1 cellular context compared by ENCODE assay signal in genomic region chr4:39353478-39354177, GRCh38.
TF ChIP-seq lines count a peak whose summit lies in the region.

No MANE protein-coding gene starts in this region.

TF ChIP-seq in HEK293, 187 proteins besides CTCF, POLR2A, EP300 and RAD21 (continued from another document and continues in another):
- 0 out of 2 replicates have a peak, but pooled peaks have one; percentile 86 for TF ChIP-seq ZNF362 (tag by site-specific recombination; IDR thresholded peaks at IDR 0.05)
- no peak for TF ChIP-seq OVOL3 (tag by site-specific recombination; IDR thresholded peaks at IDR 0.05)
- TF ChIP-seq, protein P1, sequence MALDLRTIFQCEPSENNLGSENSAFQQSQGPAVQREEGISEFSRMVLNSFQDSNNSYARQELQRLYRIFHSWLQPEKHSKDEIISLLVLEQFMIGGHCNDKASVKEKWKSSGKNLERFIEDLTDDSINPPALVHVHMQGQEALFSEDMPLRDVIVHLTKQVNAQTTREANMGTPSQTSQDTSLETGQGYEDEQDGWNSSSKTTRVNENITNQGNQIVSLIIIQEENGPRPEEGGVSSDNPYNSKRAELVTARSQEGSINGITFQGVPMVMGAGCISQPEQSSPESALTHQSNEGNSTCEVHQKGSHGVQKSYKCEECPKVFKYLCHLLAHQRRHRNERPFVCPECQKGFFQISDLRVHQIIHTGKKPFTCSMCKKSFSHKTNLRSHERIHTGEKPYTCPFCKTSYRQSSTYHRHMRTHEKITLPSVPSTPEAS (tag by site-specific recombination; IDR thresholded peaks at IDR 0.05): no peak
- no peak for TF ChIP-seq ZNF24 (tag by site-specific recombination; IDR thresholded peaks at IDR 0.05)
- TF ChIP-seq, protein P2, sequence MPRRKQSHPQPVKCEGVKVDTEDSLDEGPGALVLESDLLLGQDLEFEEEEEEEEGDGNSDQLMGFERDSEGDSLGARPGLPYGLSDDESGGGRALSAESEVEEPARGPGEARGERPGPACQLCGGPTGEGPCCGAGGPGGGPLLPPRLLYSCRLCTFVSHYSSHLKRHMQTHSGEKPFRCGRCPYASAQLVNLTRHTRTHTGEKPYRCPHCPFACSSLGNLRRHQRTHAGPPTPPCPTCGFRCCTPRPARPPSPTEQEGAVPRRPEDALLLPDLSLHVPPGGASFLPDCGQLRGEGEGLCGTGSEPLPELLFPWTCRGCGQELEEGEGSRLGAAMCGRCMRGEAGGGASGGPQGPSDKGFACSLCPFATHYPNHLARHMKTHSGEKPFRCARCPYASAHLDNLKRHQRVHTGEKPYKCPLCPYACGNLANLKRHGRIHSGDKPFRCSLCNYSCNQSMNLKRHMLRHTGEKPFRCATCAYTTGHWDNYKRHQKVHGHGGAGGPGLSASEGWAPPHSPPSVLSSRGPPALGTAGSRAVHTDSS (tag by site-specific recombination; IDR thresholded peaks at IDR 0.05): no peak
- TF ChIP-seq PRDM1 (tag by site-specific recombination; IDR thresholded peaks at IDR 0.05): no peak
- TF ChIP-seq KLF8 (tag by site-specific recombination; IDR thresholded peaks at IDR 0.05): 0 out of 2 replicates have a peak, but pooled peaks have one; percentile 14
- TF ChIP-seq, protein P3, sequence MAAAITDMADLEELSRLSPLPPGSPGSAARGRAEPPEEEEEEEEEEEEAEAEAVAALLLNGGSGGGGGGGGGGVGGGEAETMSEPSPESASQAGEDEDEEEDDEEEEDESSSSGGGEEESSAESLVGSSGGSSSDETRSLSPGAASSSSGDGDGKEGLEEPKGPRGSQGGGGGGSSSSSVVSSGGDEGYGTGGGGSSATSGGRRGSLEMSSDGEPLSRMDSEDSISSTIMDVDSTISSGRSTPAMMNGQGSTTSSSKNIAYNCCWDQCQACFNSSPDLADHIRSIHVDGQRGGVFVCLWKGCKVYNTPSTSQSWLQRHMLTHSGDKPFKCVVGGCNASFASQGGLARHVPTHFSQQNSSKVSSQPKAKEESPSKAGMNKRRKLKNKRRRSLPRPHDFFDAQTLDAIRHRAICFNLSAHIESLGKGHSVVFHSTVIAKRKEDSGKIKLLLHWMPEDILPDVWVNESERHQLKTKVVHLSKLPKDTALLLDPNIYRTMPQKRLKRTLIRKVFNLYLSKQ (tag by site-specific recombination; IDR thresholded peaks at IDR 0.05; ENCODE audit: borderline replicate concordance): no peak
- TF ChIP-seq GLIS2 (tag by site-specific recombination; IDR thresholded peaks at IDR 0.05): no peak
- TF ChIP-seq GFI1B (tag by site-specific recombination; IDR thresholded peaks at IDR 0.05): peak; percentile 82
- TF ChIP-seq ZNF621 (tag by site-specific recombination; IDR thresholded peaks at IDR 0.05): no peak
- no peak for TF ChIP-seq ZNF777 (tag by site-specific recombination; IDR thresholded peaks at IDR 0.05; ENCODE audit: borderline replicate concordance)
- TF ChIP-seq GLI2 (tag by site-specific recombination; IDR thresholded peaks at IDR 0.05; ENCODE audit: borderline replicate concordance, low read depth): no peak
- no peak for TF ChIP-seq PBX3 (CRISPR knock-in tag; IDR thresholded peaks at IDR 0.05)
- peak; percentile 97 for TF ChIP-seq WT1 (tag by site-specific recombination; IDR thresholded peaks at IDR 0.05)
- no peak for TF ChIP-seq ZNF155 (tag by site-specific recombination; IDR thresholded peaks at IDR 0.05)
- TF ChIP-seq ZNF701 (tag by site-specific recombination; IDR thresholded peaks at IDR 0.05): no peak
- TF ChIP-seq ZNF23 (tag by site-specific recombination; IDR thresholded peaks at IDR 0.05; ENCODE audit: borderline replicate concordance): no peak
- TF ChIP-seq, protein P4, sequence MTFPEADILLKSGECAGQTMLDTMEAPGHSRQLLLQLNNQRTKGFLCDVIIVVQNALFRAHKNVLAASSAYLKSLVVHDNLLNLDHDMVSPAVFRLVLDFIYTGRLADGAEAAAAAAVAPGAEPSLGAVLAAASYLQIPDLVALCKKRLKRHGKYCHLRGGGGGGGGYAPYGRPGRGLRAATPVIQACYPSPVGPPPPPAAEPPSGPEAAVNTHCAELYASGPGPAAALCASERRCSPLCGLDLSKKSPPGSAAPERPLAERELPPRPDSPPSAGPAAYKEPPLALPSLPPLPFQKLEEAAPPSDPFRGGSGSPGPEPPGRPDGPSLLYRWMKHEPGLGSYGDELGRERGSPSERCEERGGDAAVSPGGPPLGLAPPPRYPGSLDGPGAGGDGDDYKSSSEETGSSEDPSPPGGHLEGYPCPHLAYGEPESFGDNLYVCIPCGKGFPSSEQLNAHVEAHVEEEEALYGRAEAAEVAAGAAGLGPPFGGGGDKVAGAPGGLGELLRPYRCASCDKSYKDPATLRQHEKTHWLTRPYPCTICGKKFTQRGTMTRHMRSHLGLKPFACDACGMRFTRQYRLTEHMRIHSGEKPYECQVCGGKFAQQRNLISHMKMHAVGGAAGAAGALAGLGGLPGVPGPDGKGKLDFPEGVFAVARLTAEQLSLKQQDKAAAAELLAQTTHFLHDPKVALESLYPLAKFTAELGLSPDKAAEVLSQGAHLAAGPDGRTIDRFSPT (tag by site-specific recombination; IDR thresholded peaks at IDR 0.05): peak; percentile 45; the same call in 1 of the 2 replicates
- TF ChIP-seq ZNF585B (tag by site-specific recombination; IDR thresholded peaks at IDR 0.05): no peak
- TF ChIP-seq BCL6B (tag by site-specific recombination; IDR thresholded peaks at IDR 0.05): no peak
- no peak for TF ChIP-seq KLF9 (tag by site-specific recombination; IDR thresholded peaks at IDR 0.05; ENCODE audit: low read depth)
- TF ChIP-seq ZNF600 (tag by site-specific recombination; IDR thresholded peaks at IDR 0.05): no peak
- TF ChIP-seq ZNF248 (tag by site-specific recombination; IDR thresholded peaks at IDR 0.05): no peak
- no peak for TF ChIP-seq ZNF837 (tag by site-specific recombination; IDR thresholded peaks at IDR 0.05)
- TF ChIP-seq ZNF16 (tag by site-specific recombination; IDR thresholded peaks at IDR 0.05; ENCODE audit: low read depth): no peak
- TF ChIP-seq ZNF157 (tag by site-specific recombination; IDR thresholded peaks at IDR 0.05): no peak
- TF ChIP-seq, protein P5, sequence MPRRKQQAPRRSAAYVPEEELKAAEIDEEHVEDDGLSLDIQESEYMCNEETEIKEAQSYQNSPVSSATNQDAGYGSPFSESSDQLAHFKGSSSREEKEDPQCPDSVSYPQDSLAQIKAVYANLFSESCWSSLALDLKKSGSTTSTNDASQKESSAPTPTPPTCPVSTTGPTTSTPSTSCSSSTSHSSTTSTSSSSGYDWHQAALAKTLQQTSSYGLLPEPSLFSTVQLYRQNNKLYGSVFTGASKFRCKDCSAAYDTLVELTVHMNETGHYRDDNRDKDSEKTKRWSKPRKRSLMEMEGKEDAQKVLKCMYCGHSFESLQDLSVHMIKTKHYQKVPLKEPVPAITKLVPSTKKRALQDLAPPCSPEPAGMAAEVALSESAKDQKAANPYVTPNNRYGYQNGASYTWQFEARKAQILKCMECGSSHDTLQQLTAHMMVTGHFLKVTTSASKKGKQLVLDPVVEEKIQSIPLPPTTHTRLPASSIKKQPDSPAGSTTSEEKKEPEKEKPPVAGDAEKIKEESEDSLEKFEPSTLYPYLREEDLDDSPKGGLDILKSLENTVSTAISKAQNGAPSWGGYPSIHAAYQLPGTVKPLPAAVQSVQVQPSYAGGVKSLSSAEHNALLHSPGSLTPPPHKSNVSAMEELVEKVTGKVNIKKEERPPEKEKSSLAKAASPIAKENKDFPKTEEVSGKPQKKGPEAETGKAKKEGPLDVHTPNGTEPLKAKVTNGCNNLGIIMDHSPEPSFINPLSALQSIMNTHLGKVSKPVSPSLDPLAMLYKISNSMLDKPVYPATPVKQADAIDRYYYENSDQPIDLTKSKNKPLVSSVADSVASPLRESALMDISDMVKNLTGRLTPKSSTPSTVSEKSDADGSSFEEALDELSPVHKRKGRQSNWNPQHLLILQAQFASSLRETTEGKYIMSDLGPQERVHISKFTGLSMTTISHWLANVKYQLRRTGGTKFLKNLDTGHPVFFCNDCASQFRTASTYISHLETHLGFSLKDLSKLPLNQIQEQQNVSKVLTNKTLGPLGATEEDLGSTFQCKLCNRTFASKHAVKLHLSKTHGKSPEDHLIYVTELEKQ (tag by site-specific recombination; IDR thresholded peaks at IDR 0.05; ENCODE audit: borderline replicate concordance): no peak
- no peak for TF ChIP-seq ZNF670 (tag by site-specific recombination; IDR thresholded peaks at IDR 0.05; ENCODE audit: low read depth)
- TF ChIP-seq HOXA7 (CRISPR knock-in tag; IDR thresholded peaks at IDR 0.05; ENCODE audit: borderline replicate concordance): no peak
- no peak for TF ChIP-seq ZNF2 (tag by site-specific recombination; IDR thresholded peaks at IDR 0.05)
- TF ChIP-seq ZSCAN16 (tag by site-specific recombination; IDR thresholded peaks at IDR 0.05): no peak
- TF ChIP-seq KLF1 (tag by site-specific recombination; IDR thresholded peaks at IDR 0.05): no peak
- no peak for TF ChIP-seq ZNF184 (tag by site-specific recombination; IDR thresholded peaks at IDR 0.05)
- no peak for TF ChIP-seq ZNF580 (tag by site-specific recombination; IDR thresholded peaks at IDR 0.05)
- no peak for TF ChIP-seq GLIS1 (tag by site-specific recombination; IDR thresholded peaks at IDR 0.05)
- no peak for TF ChIP-seq ZSCAN23 (tag by site-specific recombination; IDR thresholded peaks at IDR 0.05)
- TF ChIP-seq ZNF19 (tag by site-specific recombination; IDR thresholded peaks at IDR 0.05; ENCODE audit: low read depth): no peak
- no peak for TF ChIP-seq ZNF530 (tag by site-specific recombination; IDR thresholded peaks at IDR 0.05; ENCODE audit: low read depth)
- TF ChIP-seq ZNF223 (tag by site-specific recombination; IDR thresholded peaks at IDR 0.05): no peak
- TF ChIP-seq ZFP41 (tag by site-specific recombination; IDR thresholded peaks at IDR 0.05; ENCODE audit: borderline replicate concordance): no peak
- no peak for TF ChIP-seq ZNF175 (tag by site-specific recombination; IDR thresholded peaks at IDR 0.05)
- TF ChIP-seq ZNF776 (tag by site-specific recombination; IDR thresholded peaks at IDR 0.05; ENCODE audit: borderline replicate concordance): no peak
- TF ChIP-seq ZNF423 (tag by site-specific recombination; IDR thresholded peaks at IDR 0.05): no peak
- no peak for TF ChIP-seq GLI4 (tag by site-specific recombination; IDR thresholded peaks at IDR 0.05)
- no peak; the same call in 1 of the 2 replicates for TF ChIP-seq ZBTB48 (tag by site-specific recombination; IDR thresholded peaks at IDR 0.05)
- 0 out of 2 replicates have a peak, but pooled peaks have one; percentile 11 for TF ChIP-seq ZNF366 (tag by site-specific recombination; conservative IDR thresholded peaks at IDR 0.05)
- no peak for TF ChIP-seq ZNF10 (tag by site-specific recombination; IDR thresholded peaks at IDR 0.05)
- TF ChIP-seq, protein P6, sequence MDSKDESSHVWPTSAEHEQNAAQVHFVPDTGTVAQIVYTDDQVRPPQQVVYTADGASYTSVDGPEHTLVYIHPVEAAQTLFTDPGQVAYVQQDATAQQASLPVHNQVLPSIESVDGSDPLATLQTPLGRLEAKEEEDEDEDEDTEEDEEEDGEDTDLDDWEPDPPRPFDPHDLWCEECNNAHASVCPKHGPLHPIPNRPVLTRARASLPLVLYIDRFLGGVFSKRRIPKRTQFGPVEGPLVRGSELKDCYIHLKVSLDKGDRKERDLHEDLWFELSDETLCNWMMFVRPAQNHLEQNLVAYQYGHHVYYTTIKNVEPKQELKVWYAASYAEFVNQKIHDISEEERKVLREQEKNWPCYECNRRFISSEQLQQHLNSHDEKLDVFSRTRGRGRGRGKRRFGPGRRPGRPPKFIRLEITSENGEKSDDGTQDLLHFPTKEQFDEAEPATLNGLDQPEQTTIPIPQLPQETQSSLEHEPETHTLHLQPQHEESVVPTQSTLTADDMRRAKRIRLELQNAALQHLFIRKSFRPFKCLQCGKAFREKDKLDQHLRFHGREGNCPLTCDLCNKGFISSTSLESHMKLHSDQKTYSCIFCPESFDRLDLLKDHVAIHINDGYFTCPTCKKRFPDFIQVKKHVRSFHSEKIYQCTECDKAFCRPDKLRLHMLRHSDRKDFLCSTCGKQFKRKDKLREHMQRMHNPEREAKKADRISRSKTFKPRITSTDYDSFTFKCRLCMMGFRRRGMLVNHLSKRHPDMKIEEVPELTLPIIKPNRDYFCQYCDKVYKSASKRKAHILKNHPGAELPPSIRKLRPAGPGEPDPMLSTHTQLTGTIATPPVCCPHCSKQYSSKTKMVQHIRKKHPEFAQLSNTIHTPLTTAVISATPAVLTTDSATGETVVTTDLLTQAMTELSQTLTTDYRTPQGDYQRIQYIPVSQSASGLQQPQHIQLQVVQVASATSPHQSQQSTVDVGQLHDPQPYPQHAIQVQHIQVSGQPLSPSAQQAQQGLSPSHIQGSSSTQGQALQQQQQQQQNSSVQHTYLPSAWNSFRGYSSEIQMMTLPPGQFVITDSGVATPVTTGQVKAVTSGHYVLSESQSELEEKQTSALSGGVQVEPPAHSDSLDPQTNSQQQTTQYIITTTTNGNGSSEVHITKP (tag by site-specific recombination; IDR thresholded peaks at IDR 0.05): 0 out of 2 replicates have a peak, but pooled peaks have one; percentile 8
- TF ChIP-seq MYNN (tag by site-specific recombination; IDR thresholded peaks at IDR 0.05; ENCODE audit: borderline replicate concordance): no peak
